16 cellular contexts compared by ENCODE assay signal in the genomic region with DNA sequence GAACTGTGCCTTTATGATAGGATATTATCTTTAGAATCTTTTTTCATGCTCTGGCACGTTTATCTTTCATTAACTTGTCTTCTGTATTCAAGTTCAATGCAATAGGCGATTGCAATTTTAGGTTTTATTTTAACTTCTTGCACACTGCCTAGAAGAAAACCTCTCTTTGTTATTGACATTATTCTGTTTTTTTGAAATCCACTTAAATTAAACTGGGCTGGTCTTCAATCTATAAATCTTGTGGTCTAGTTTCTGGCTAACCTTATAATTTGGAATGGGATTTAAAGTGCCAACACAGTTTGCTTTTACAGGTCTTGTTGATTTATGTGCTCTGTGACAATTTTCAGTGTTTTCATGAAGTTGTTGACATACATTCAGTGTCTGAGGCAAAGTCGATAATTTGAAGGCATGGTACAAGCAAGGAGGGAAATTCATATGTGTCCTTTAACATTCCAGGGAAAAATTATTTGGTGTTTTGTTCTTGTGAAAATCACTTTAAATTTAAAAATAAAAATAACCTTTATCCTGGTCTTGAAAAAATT.
DNase-seq lines count a peak whose midpoint lies in the region; ATAC-seq, FAIRE-seq and TF ChIP-seq lines count a peak whose summit lies in the region.
"Had no signal": no experiment of that assay in that cellular context is flagged by ENCODE, and none has a peak within 500 bp of the region (broad histone marks: within the 10 kb centered on the region; RNA-seq: fewer than 3 reads in every experiment).

No MANE protein-coding gene starts in this region.

- no TSS peak for BruUV-seq in HepG2 (replicated peaks; lab: Mats Ljungman, UMichigan)

- POLR2A ChIA-PET in HepG2 (lab: Yijun Ruan, JAX), result no interaction called here

- peaks cover 50% of the 10 kb centered on the region for H3K4me1 Mint-ChIP-seq in nephron
- H3K4me1 Mint-ChIP-seq in type B pancreatic cell (ENCODE audit: unreplicated experiment), result peaks cover 24% of the 10 kb centered on the region
- H3K4me1 Mint-ChIP-seq: IgD-negative memory B cell, naive B cell had no signal

- H3K27ac ChIP-seq in liver (ENCODE audit: low read depth in 1 of 2, low read length in 2 of 2) (peak overlapping the region in 1 of 2 donors; percentile 34), HepG2 (ENCODE audit: extremely low read length, insufficient read depth, low read length) (no peak overlapping the region), brain microvascular endothelial cell (peak overlapping the region; percentile 86)

- TF ChIP-seq EP300 in HepG2 (IDR thresholded peaks at IDR 0.05; ENCODE audit: low read depth in 2 of 2, low read length in 2 of 2) (no peak), HepG2 (CRISPR knock-in tag; IDR thresholded peaks at IDR 0.05; ENCODE audit: borderline replicate concordance) (no peak)

- H3K9me3 Mint-ChIP-seq in nephron (no peaks in the 10 kb centered on the region), type B pancreatic cell (no peaks in the 10 kb centered on the region)

- H3K36me3 Mint-ChIP-seq in nephron (ENCODE audit: low read depth), result peaks cover 26% of the 10 kb centered on the region
- peaks cover 20% of the 10 kb centered on the region for H3K36me3 Mint-ChIP-seq in type B pancreatic cell
- H3K36me3 Mint-ChIP-seq: IgD-negative memory B cell, naive B cell had no signal

- 14% methylated on average over 3 of the region's 3 CpGs for WGBS in liver
- WGBS in HepG2 (ENCODE audit: low lambda C conversion rate), result 85% methylated on average over 3 of the region's 3 CpGs

- H3K9ac ChIP-seq in liver (ENCODE audit: low read depth in 1 of 2, low read length in 2 of 2) (peak overlapping the region; percentile 54 to 55), HepG2 (ENCODE audit: insufficient read depth, low read depth, low read length) (no peak overlapping the region)

- no peaks in the 10 kb centered on the region for H3K9me3 ChIP-seq in liver (ENCODE audit: control insufficient read depth in 4 of 4, low read length in 3 of 4)
- H3K9me3 ChIP-seq in HepG2 (ENCODE audit: low read length), result no peaks in the 10 kb centered on the region
- H3K9me3 ChIP-seq: esophagus squamous epithelium, uterus had no signal

- no peaks in the 10 kb centered on the region for H3K36me3 ChIP-seq in liver (ENCODE audit: control insufficient read depth in 4 of 4, insufficient read depth in 3 of 4, low read depth in 1 of 4, low read length in 3 of 4)
- peaks cover 2 to 3% of the 10 kb centered on the region in 2 experiments; a peak in 2 of 5 replicates for H3K36me3 ChIP-seq in HepG2 (replicated peaks in 1 of 2; ENCODE audit: control insufficient read depth in 1 of 2, insufficient read depth in 2 of 2, low read length in 2 of 2)
- no peaks in the 10 kb centered on the region for H3K36me3 ChIP-seq in brain microvascular endothelial cell (replicated peaks)
- H3K36me3 ChIP-seq: uterus had no signal

- DNase-seq in HepG2 (ENCODE audit: low spot score) (no peak), brain microvascular endothelial cell (no peak), cortex of kidney (lab: John Stamatoyannopoulos, UW) (no peak), pons (ENCODE audit: low spot score) (no peak), DMS53 (lab: John Stamatoyannopoulos, UW) (no peak), type B pancreatic cell (ENCODE audit: extremely low spot score, unreplicated experiment) (no peak)
- DNase-seq: activated CD4-positive, alpha-beta T cell treated with anti-CD3 and anti-CD28 coated beads, Interleukin-2, amount 50 U/mL, for 1 hour; caudate nucleus; esophagus squamous epithelium; naive B cell; NCI-H1694 treated with DMSO at 0.1 percent for 48 hours; stimulated activated CD4-positive, alpha-beta T cell treated with anti-CD3 and anti-CD28 coated beads, Interleukin-15, amount 100 ng/mL, for 24 hours; uterus had no signal

- no peak overlapping the region for H3K4me2 ChIP-seq in HepG2 (ENCODE audit: low read depth, low read length)

- peak overlapping the region in 2 of 3 donors; percentile 23 to 26 for H3K4me3 ChIP-seq in liver (ENCODE audit: low read depth in 1 of 3, low read length in 3 of 3)
- H3K4me3 ChIP-seq in HepG2 (replicated peaks in 1 of 3; ENCODE audit: insufficient read depth in 1 of 3, low read depth in 2 of 3, low read length in 3 of 3), result no peak overlapping the region
- peak overlapping the region; percentile 32 for H3K4me3 ChIP-seq in brain microvascular endothelial cell (ENCODE audit: low read depth, low read length)

- no peak for FAIRE-seq in HepG2 (lab: Jason Lieb, UNC)

- TF ChIP-seq POLR2A in HepG2 (IDR thresholded peaks at IDR 0.05; ENCODE audit: insufficient read depth in 1 of 2, low read depth in 2 of 2, low read length in 2 of 2), result no peak

- TF ChIP-seq RAD21 in liver (IDR thresholded peaks at IDR 0.05) (no peak), HepG2 (CRISPR knock-in tag; IDR thresholded peaks at IDR 0.05) (no peak)

- intact Hi-C loops in HepG2 (cut with micrococcal nuclease; ENCODE audit: unreplicated experiment), result no loop called here

- CTCF ChIA-PET in HepG2 (lab: Yijun Ruan, JAX; ENCODE audit: low intra/inter-chr PET ratio, low total read pairs), result no interaction called here

- H3K79me2 ChIP-seq in HepG2 (ENCODE audit: insufficient read depth, low read length), result no peaks in the 10 kb centered on the region

- H3K4me3 Mint-ChIP-seq in nephron (no peak overlapping the region), type B pancreatic cell (no peak overlapping the region)
- H3K4me3 Mint-ChIP-seq: IgD-negative memory B cell, naive B cell had no signal

- TF ChIP-seq CTCF in liver (IDR thresholded peaks at IDR 0.05; ENCODE audit: low read depth, low read length, missing input control), result no peak
- TF ChIP-seq CTCF in HepG2 (CRISPR knock-in tag; IDR thresholded peaks at IDR 0.05), result no peak
- no peak for TF ChIP-seq CTCF in brain microvascular endothelial cell (IDR thresholded peaks at IDR 0.05; ENCODE audit: low read depth, low read length, missing control alignments)
- no peak for TF ChIP-seq CTCF in nephron (IDR thresholded peaks at IDR 0.05; ENCODE audit: unreplicated experiment in 3 of 3)
- no peak for TF ChIP-seq CTCF in type B pancreatic cell (conservative IDR thresholded peaks at IDR 0.05)

- ATAC-seq in HepG2, result no peak

- peak overlapping the region; percentile 71 to 88 (median 81) for H3K27ac Mint-ChIP-seq in nephron
- H3K27ac Mint-ChIP-seq in type B pancreatic cell, result no peak overlapping the region
- H3K27ac Mint-ChIP-seq: IgD-negative memory B cell, naive B cell had no signal

- no peaks in the 10 kb centered on the region for H4K20me1 ChIP-seq in HepG2 (ENCODE audit: insufficient read depth, low read length)

- in situ Hi-C loops in HepG2 (cut with HindIII; ENCODE audit: extremely low pct_ligation_motif_present, low pct_unique_long_range_greater_than_20kb) (no loop called here), brain microvascular endothelial cell (cut with HindIII; ENCODE audit: low pct_ligation_motif_present, low sequenced_read_pairs) (no loop called here)

- H3K27me3 Mint-ChIP-seq in nephron (ENCODE audit: low read depth) (no peaks in the 10 kb centered on the region), type B pancreatic cell (no peaks in the 10 kb centered on the region)

- H2AFZ ChIP-seq in HepG2 (ENCODE audit: low read length), result no peak overlapping the region

- H3K4me1 ChIP-seq in liver (ENCODE audit: control insufficient read depth in 4 of 4, insufficient read depth in 4 of 4, low read length in 3 of 4), result peaks cover 0 to 7% (median 5%) of the 10 kb centered on the region in 4 donors
- no peaks in the 10 kb centered on the region for H3K4me1 ChIP-seq in HepG2 (ENCODE audit: insufficient read depth, low read length)
- H3K4me1 ChIP-seq: uterus had no signal

- H3K27me3 ChIP-seq in liver (ENCODE audit: control insufficient read depth in 4 of 4, insufficient read depth in 4 of 4, low read length in 3 of 4), result no peaks in the 10 kb centered on the region
- no peaks in the 10 kb centered on the region for H3K27me3 ChIP-seq in HepG2 (ENCODE audit: control insufficient read depth in 1 of 2, insufficient read depth in 2 of 2, low read length in 2 of 2)
- no peaks in the 10 kb centered on the region for H3K27me3 ChIP-seq in brain microvascular endothelial cell (replicated peaks)
- H3K27me3 ChIP-seq: esophagus squamous epithelium, uterus had no signal

TF ChIP-seq in liver, 16 proteins besides CTCF, POLR2A, EP300 and RAD21:
- TF ChIP-seq HNF4A (conservative IDR thresholded peaks at IDR 0.05) (no peak), FOXA2 (IDR thresholded peaks at IDR 0.05) (peak; percentile 13)

TF ChIP-seq in HepG2, 621 proteins besides CTCF, POLR2A, EP300 and RAD21:
- TF ChIP-seq MBD4 (IDR thresholded peaks at IDR 0.05; ENCODE audit: borderline replicate concordance, low read length) (no peak), HNRNPH1 (optimal IDR thresholded peaks at IDR 0.05; ENCODE audit: low read depth, low read length) (no peak), FOXA3 (CRISPR knock-in tag; IDR thresholded peaks at IDR 0.05) (no peak), RCOR2 (CRISPR knock-in tag; IDR thresholded peaks at IDR 0.05) (no peak)
- TF ChIP-seq, protein P1, sequence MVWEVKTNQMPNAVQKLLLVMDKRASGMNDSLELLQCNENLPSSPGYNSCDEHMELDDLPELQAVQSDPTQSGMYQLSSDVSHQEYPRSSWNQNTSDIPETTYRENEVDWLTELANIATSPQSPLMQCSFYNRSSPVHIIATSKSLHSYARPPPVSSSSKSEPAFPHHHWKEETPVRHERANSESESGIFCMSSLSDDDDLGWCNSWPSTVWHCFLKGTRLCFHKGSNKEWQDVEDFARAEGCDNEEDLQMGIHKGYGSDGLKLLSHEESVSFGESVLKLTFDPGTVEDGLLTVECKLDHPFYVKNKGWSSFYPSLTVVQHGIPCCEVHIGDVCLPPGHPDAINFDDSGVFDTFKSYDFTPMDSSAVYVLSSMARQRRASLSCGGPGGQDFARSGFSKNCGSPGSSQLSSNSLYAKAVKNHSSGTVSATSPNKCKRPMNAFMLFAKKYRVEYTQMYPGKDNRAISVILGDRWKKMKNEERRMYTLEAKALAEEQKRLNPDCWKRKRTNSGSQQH (CRISPR knock-in tag; IDR thresholded peaks at IDR 0.05; ENCODE audit: low read depth), result no peak

Comparison
In these comparisons a context has a peak if more than half of its experiments do, and no peak if none do; other contexts are left out.
1. H3K4me3 ChIP-seq: peak in liver (2 of 3) and brain microvascular endothelial cell (single experiment); none in HepG2 (0 of 3).